In genomic region chr1:148966084-148966483, GRCh38 we compare ENCODE assay signal across 8 cellular contexts.
DNase-seq lines count a peak whose midpoint lies in the region; ATAC-seq, FAIRE-seq and TF ChIP-seq lines count a peak whose summit lies in the region.
"Not testable (repeated sequence)": the region's sequence is repeated elsewhere in the genome, so short reads cannot be mapped to it uniquely, and the experiment has no call there.

No MANE protein-coding gene starts in this region.

- H3K4me2 ChIP-seq in A549: not testable (repeated sequence)

- H3K4me3 Mint-ChIP-seq in activated naive CD8-positive, alpha-beta T cell treated with anti-CD3 and anti-CD28 coated beads, Interleukin-2, amount 50 U/mL, for 24 hours; memory B cell: not testable (repeated sequence)

- POLR2A ChIA-PET in A549 (lab: Yijun Ruan, JAX): not testable (repeated sequence)

- H3K36me3 Mint-ChIP-seq in activated naive CD8-positive, alpha-beta T cell treated with anti-CD3 and anti-CD28 coated beads, Interleukin-2, amount 50 U/mL, for 24 hours (ENCODE audit: low read depth); memory B cell: not testable (repeated sequence)

- 6% methylated on average over 2 of the region's 2 CpGs for WGBS in A549 (ENCODE audit: missing lambda C conversion rate)
- no CpG with 5 or more reads among the region's 2 CpGs for WGBS in gastroesophageal sphincter (ENCODE audit: low coverage in 1 of 2), 2 donors
- WGBS in small intestine, 3 donors: 0 to 21% methylated on average over 1 of the region's 2 CpGs; no CpG with 5 or more reads in 1 of the 3 donors

- not testable (repeated sequence) for TF ChIP-seq RAD21 in A549 (conservative IDR thresholded peaks at IDR 0.05 in 1 of 2, IDR thresholded peaks at IDR 0.05 in 1 of 2)

- not testable (repeated sequence) for H3K4me3 ChIP-seq in A549; gastroesophageal sphincter; small intestine (ENCODE audit: low read depth in 1 of 2, low read length in 2 of 2)

- ATAC-seq in A549: peak; percentile 93 to 95
- peak; percentile 59 for ATAC-seq in GM19035 (IDR thresholded peaks at IDR 0.05; ENCODE audit: unreplicated experiment)
- peak; percentile 79 for ATAC-seq in HG03139 (IDR thresholded peaks at IDR 0.05; ENCODE audit: unreplicated experiment)
- ATAC-seq in activated naive CD8-positive, alpha-beta T cell treated with anti-CD3 and anti-CD28 coated beads, Interleukin-2, amount 50 U/mL, for 24 hours: peak; percentile 54
- peak; percentile 65 for ATAC-seq in gastroesophageal sphincter
- ATAC-seq in memory B cell (ENCODE audit: low read depth): peak; percentile 90

- H3K4me1 ChIP-seq in A549; gastroesophageal sphincter; small intestine (ENCODE audit: control insufficient read depth in 2 of 2, insufficient read depth in 1 of 2, low read depth in 1 of 2, low read length in 1 of 2): not testable (repeated sequence)

- H3K27me3 ChIP-seq in gastroesophageal sphincter; small intestine (ENCODE audit: control insufficient read depth in 2 of 2, insufficient read depth in 2 of 2, low read length in 2 of 2): not testable (repeated sequence)

- H3K9me3 Mint-ChIP-seq in activated naive CD8-positive, alpha-beta T cell treated with anti-CD3 and anti-CD28 coated beads, Interleukin-2, amount 50 U/mL, for 24 hours; memory B cell: not testable (repeated sequence)

- TF ChIP-seq CTCF in A549 (IDR thresholded peaks at IDR 0.05): not testable (repeated sequence)
- TF ChIP-seq CTCF in gastroesophageal sphincter (IDR thresholded peaks at IDR 0.05): peak in 1 of 4 experiments; percentile 18

- not testable (repeated sequence) for H3K9me3 ChIP-seq in A549; gastroesophageal sphincter; small intestine (ENCODE audit: control insufficient read depth, low read depth)

- H3K27me3 Mint-ChIP-seq in activated naive CD8-positive, alpha-beta T cell treated with anti-CD3 and anti-CD28 coated beads, Interleukin-2, amount 50 U/mL, for 24 hours; memory B cell: not testable (repeated sequence)

- CTCF ChIA-PET in A549 (lab: Yijun Ruan, JAX): not testable (repeated sequence)

- TF ChIP-seq EP300 in A549 (IDR thresholded peaks at IDR 0.05); gastroesophageal sphincter (IDR thresholded peaks at IDR 0.05): not testable (repeated sequence)

- TF ChIP-seq POLR2A in A549 (IDR thresholded peaks at IDR 0.05; ENCODE audit: low read length); gastroesophageal sphincter (IDR thresholded peaks at IDR 0.05): not testable (repeated sequence)

- H3K4me1 Mint-ChIP-seq in activated naive CD8-positive, alpha-beta T cell treated with anti-CD3 and anti-CD28 coated beads, Interleukin-2, amount 50 U/mL, for 24 hours; memory B cell: not testable (repeated sequence)

- not testable (repeated sequence) for H3K27ac Mint-ChIP-seq in activated naive CD8-positive, alpha-beta T cell treated with anti-CD3 and anti-CD28 coated beads, Interleukin-2, amount 50 U/mL, for 24 hours; memory B cell

- FAIRE-seq in A549 (lab: Jason Lieb, UNC): not testable (repeated sequence)
- FAIRE-seq in TTC549 (lab: Jason Lieb, UNC) (peak; percentile 93), small intestine (lab: Jason Lieb, UNC) (peak; percentile 73)

- not testable (repeated sequence) for DNase-seq in A549 (ENCODE audit: low read depth in 1 of 2, low spot score in 1 of 2); activated naive CD8-positive, alpha-beta T cell treated with anti-CD3 and anti-CD28 coated beads, Interleukin-2, amount 50 U/mL, for 24 hours; small intestine
- peak in 1 of 2 donors; percentile 16 for DNase-seq in memory B cell (ENCODE audit: low spot score in 2 of 2)

- peaks cover 0 to 29% of the 10 kb centered on the region in 2 donors for H3K36me3 ChIP-seq in gastroesophageal sphincter
- H3K36me3 ChIP-seq in small intestine (ENCODE audit: control insufficient read depth in 2 of 2, insufficient read depth in 2 of 2, low read length in 2 of 2): not testable (repeated sequence)

- not testable (repeated sequence) for H3K27ac ChIP-seq in A549; gastroesophageal sphincter; small intestine (ENCODE audit: low read depth in 1 of 2, low read length in 1 of 2)
